ENCODE assay signal across 1 cellular context in the genomic region with DNA sequence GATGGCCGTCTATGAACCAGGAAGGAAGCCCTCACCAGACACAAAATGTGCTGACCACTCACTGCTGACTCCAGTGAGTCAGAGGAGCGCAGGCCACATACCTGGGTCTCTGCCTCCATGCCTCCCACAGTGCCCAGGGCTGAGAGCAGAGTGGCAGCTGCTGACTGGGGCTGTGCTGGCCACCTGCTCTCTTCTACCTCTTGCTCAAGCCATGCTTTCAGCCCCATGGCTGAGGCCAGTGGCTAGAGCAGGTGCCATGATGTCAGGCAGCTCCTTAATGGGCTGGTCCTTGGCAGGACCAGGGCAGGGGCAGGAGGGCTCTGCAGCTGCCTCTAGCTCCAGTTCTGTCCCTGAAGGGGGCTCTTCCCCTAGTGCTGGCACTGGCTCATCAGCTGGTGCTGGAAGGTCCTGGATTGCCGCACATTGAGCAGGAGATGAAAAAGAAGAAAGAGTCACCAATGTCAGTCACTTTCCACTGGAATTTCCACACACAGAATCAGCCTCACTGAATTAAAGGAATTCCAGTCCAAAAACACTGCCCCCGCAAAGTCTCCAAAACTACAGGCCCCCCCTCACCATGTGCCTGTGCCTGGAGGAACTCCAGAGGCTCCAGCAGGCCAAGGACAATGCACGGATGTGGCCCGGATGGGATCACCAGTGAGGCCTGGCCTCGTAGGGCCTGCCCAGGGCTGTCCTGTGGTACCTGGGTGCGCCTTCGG.
TF ChIP-seq lines count a peak whose summit lies in the region.

No MANE protein-coding gene starts in this region.

TF ChIP-seq in H1, 55 proteins besides CTCF, POLR2A, EP300 and RAD21:
- TF ChIP-seq TAF7 (optimal IDR thresholded peaks at IDR 0.05; ENCODE audit: borderline replicate concordance, low read depth, low read length) (no peak), TEAD4 (IDR thresholded peaks at IDR 0.05; ENCODE audit: low read depth, low read length) (no peak), KDM5A (IDR thresholded peaks at IDR 0.05; ENCODE audit: low read length) (no peak)
- TF ChIP-seq, protein P1, sequence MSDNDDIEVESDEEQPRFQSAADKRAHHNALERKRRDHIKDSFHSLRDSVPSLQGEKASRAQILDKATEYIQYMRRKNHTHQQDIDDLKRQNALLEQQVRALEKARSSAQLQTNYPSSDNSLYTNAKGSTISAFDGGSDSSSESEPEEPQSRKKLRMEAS (IDR thresholded peaks at IDR 0.05): no peak
